Comparison of ENCODE assay signal across 8 cellular contexts in genomic region chr5:132427285-132428146, GRCh38. TPM values are rescaled to one million over a fixed set of nuclear protein-coding genes. Genes with fewer than 3 reads are reported as not detected.
DNase-seq lines count a peak whose midpoint lies in the region; ATAC-seq, FAIRE-seq and TF ChIP-seq lines count a peak whose summit lies in the region.

No MANE protein-coding gene starts in this region.

- dilution Hi-C loops in mammary epithelial cell (cut with HindIII; ENCODE audit: low sequenced_read_pairs): no loop called here

- no peak for FAIRE-seq in urothelium cell line (lab: Jason Lieb, UNC)

- BruUV-seq in mammary epithelial cell (replicated peaks; lab: Mats Ljungman, UMichigan): no TSS peak

- no peak for TF ChIP-seq CTCF in mammary epithelial cell (conservative IDR thresholded peaks at IDR 0.05 in 1 of 2, IDR thresholded peaks at IDR 0.05 in 1 of 2; ENCODE audit: extremely low read depth in 1 of 2, insufficient read depth in 1 of 2, low read depth in 1 of 2, low read length in 2 of 2)

- H2AFZ ChIP-seq in mammary epithelial cell (ENCODE audit: low read depth, low read length): peak overlapping the region; percentile 20

- H3K27ac ChIP-seq in mammary epithelial cell (ENCODE audit: insufficient read depth, low read depth, low read length): peak overlapping the region; percentile 92
- peak overlapping the region; percentile 94 for H3K27ac ChIP-seq in mucosa of rectum (ENCODE audit: low read depth in 2 of 2, low read length in 2 of 2)
- H3K27ac ChIP-seq in urinary bladder (ENCODE audit: low read depth): peak overlapping the region; percentile 11

- no peaks in the 10 kb centered on the region for H4K20me1 ChIP-seq in mammary epithelial cell (ENCODE audit: insufficient read depth, low read length)

- in situ Hi-C loops in mammary epithelial cell (cut with MboI; ENCODE audit: low sequenced_read_pairs in 2 of 2): no loop called here

- no peak overlapping the region for H3K4me2 ChIP-seq in mammary epithelial cell (ENCODE audit: insufficient read depth, low read depth, low read length)

- H3K4me3 ChIP-seq in MG63: no peak overlapping the region
- H3K4me3 ChIP-seq in mammary epithelial cell (replicated peaks in 1 of 3; ENCODE audit: insufficient read depth in 1 of 3, low read depth in 2 of 3, low read length in 3 of 3): no peak overlapping the region
- H3K4me3 ChIP-seq in mucosa of rectum (ENCODE audit: low read length in 2 of 2): peak overlapping the region; percentile 19 to 53
- no peak overlapping the region for H3K4me3 ChIP-seq in urinary bladder (ENCODE audit: low read depth, low read length)

- H3K79me2 ChIP-seq in mammary epithelial cell (ENCODE audit: insufficient read depth, low read length): no peaks in the 10 kb centered on the region

- H3K4me1 ChIP-seq in mammary epithelial cell (ENCODE audit: insufficient read depth, low read length) (peaks cover 60% of the 10 kb centered on the region), mucosa of rectum (ENCODE audit: control insufficient read depth in 2 of 2, insufficient read depth in 2 of 2, low read length in 2 of 2) (peaks cover 92 to 93% of the 10 kb centered on the region in 2 donors), urinary bladder (ENCODE audit: insufficient read depth) (peaks cover 11% of the 10 kb centered on the region)

- H3K27me3 ChIP-seq in MG63: no peaks in the 10 kb centered on the region
- no peaks in the 10 kb centered on the region for H3K27me3 ChIP-seq in mammary epithelial cell (ENCODE audit: insufficient read depth, low read length)
- no peaks in the 10 kb centered on the region for H3K27me3 ChIP-seq in mucosa of rectum (ENCODE audit: control insufficient read depth in 2 of 2, insufficient read depth in 2 of 2, low read length in 2 of 2)

- WGBS in mammary epithelial cell (ENCODE audit: low coverage, missing lambda C conversion rate): 79% methylated on average over 5 of the region's 6 CpGs
- 76% methylated on average over 6 of the region's 6 CpGs for WGBS in urinary bladder

- intact Hi-C loops in mammary epithelial cell (cut with micrococcal nuclease): no loop called here

- H3K9me3 ChIP-seq in MG63 (no peaks in the 10 kb centered on the region), mammary epithelial cell (replicated peaks; ENCODE audit: insufficient read depth, low read length) (no peaks in the 10 kb centered on the region), mucosa of rectum (ENCODE audit: control insufficient read depth in 2 of 2, low read length in 2 of 2) (no peaks in the 10 kb centered on the region)

- H3K36me3 ChIP-seq in MG63: peaks cover 30% of the 10 kb centered on the region
- no peaks in the 10 kb centered on the region for H3K36me3 ChIP-seq in mammary epithelial cell (ENCODE audit: insufficient read depth, low read length)
- peaks cover 0 to 3% of the 10 kb centered on the region in 2 donors for H3K36me3 ChIP-seq in mucosa of rectum (ENCODE audit: control insufficient read depth in 2 of 2, insufficient read depth in 2 of 2, low read length in 2 of 2)
- no peaks in the 10 kb centered on the region for H3K36me3 ChIP-seq in urinary bladder (ENCODE audit: insufficient read depth)

- H3K9ac ChIP-seq in mammary epithelial cell (ENCODE audit: insufficient read depth, low read length): peak overlapping the region; percentile 42
- H3K9ac ChIP-seq in mucosa of rectum (ENCODE audit: low read depth in 1 of 2, low read length in 2 of 2): peak overlapping the region; percentile 57 to 69

- DNase-seq in EH (ENCODE audit: low read depth): peak; percentile 25
- peak; percentile 61 for DNase-seq in MG63
- DNase-seq in T-helper 9 cell: peak; percentile 53
- DNase-seq in mammary epithelial cell: no peak
- no peak for DNase-seq in urothelium cell line (ENCODE audit: low spot score)

- CTCF ChIA-PET in mammary epithelial cell (lab: Charles Lee; ENCODE audit: low non-redundant PET): interaction anchor here (0.6 kb wide), 1 partner anchor 68 kb away, joined by 3 read pairs; no protein-coding TSS in a partner anchor

- ATAC-seq in HG03521 (IDR thresholded peaks at IDR 0.05; ENCODE audit: unreplicated experiment): no peak

RNA-seq across cellular contexts. Expression of gene SLC22A5, which starts 58.0 kb away (rescaled TPM):
- total RNA-seq in MG63 (2014; rRNA removed; shearing (Covaris generic); ENCODE audit: low replicate concordance): 22.5 and 26.4 TPM in 2 replicates
- 10 to 100 TPM; 11.5 to 13.8 TPM for total RNA-seq in mammary epithelial cell
- polyA plus RNA-seq in mammary epithelial cell: 15.5 TPM
- polyA minus RNA-seq in mammary epithelial cell: 69.6 TPM
- total RNA-seq in urinary bladder: 9.3 TPM
- polyA plus RNA-seq in urinary bladder: 6.4 TPM

Comparison
In these comparisons a context has a peak if more than half of its experiments do, and no peak if none do; other contexts are left out.
1. DNase-seq: peak in EH (single experiment), MG63 (single experiment) and T-helper 9 cell (single experiment); none in mammary epithelial cell (single experiment) and urothelium cell line (single experiment).
2. H3K4me3 ChIP-seq: peak in mucosa of rectum (2 of 2); none in MG63 (single experiment), mammary epithelial cell (0 of 3) and urinary bladder (single experiment).
3. H3K27ac ChIP-seq: peak in every context shown above with its lines; median percentile 94 in mucosa of rectum; 92 in mammary epithelial cell; 11 in urinary bladder.